21 cellular contexts compared by ENCODE assay signal in genomic region chr10:78577673-78578072, GRCh38.
DNase-seq lines count a peak whose midpoint lies in the region; ATAC-seq and TF ChIP-seq lines count a peak whose summit lies in the region.
"Had no signal": no experiment of that assay in that cellular context is flagged by ENCODE, and none has a peak within 500 bp of the region (broad histone marks: within the 10 kb centered on the region; RNA-seq: fewer than 3 reads in every experiment).

No MANE protein-coding gene starts in this region.

- H3K4me3 ChIP-seq in A673 (ENCODE audit: low read depth, low read length, poor library complexity, severe bottlenecking) = no peak overlapping the region
- H3K4me3 ChIP-seq: body of pancreas had no signal

- no peaks in the 10 kb centered on the region for H3K27me3 ChIP-seq in A673 (replicated peaks; ENCODE audit: insufficient read depth, low read depth, low read length, poor library complexity)
- H3K27me3 ChIP-seq: body of pancreas had no signal

- H3K27ac ChIP-seq in A673 (ENCODE audit: low read depth, low read length, poor library complexity, severe bottlenecking) = no peak overlapping the region
- H3K27ac ChIP-seq: body of pancreas had no signal

- POLR2A ChIA-PET in A673 (lab: Charles Lee; ENCODE audit: low non-redundant PET) = no interaction called here

- H3K36me3 ChIP-seq in A673 (ENCODE audit: insufficient read depth, low read length, poor library complexity, severe bottlenecking) = no peaks in the 10 kb centered on the region

- H3K4me1 ChIP-seq in A673 (ENCODE audit: insufficient read depth, low read length, poor library complexity, severe bottlenecking) = no peaks in the 10 kb centered on the region
- H3K4me1 ChIP-seq: body of pancreas had no signal

- TF ChIP-seq CTCF in A673 (conservative IDR thresholded peaks at IDR 0.05; ENCODE audit: low read depth, low read length) = no peak

- CTCF ChIA-PET in A673 (lab: Charles Lee) = no interaction called here

- BruUV-seq in A673 (replicated peaks; lab: Mats Ljungman, UMichigan) = no TSS peak

- no peaks in the 10 kb centered on the region for H3K9me3 ChIP-seq in A673 (ENCODE audit: low read depth, low read length, poor library complexity, severe bottlenecking)
- H3K9me3 ChIP-seq: body of pancreas had no signal

- no peak for ATAC-seq in GM19395 (IDR thresholded peaks at IDR 0.05; ENCODE audit: unreplicated experiment)
- no peak for ATAC-seq in activated CD4-positive, CD25-positive, alpha-beta regulatory T cell treated with anti-CD3 and anti-CD28 coated beads, Interleukin-2, amount 50 U/mL, for 24 hours
- ATAC-seq: body of pancreas, T-helper 17 cell had no signal

- intact Hi-C loops in A673 (cut with micrococcal nuclease; ENCODE audit: unreplicated experiment) = no loop called here

- DNase-seq in AML-193 (lab: John Stamatoyannopoulos, UW) = peak; percentile 36 to 60
- peak; percentile 95 to 96 for DNase-seq in Kasumi-1 (lab: John Stamatoyannopoulos, UW)
- peak; percentile 83 for DNase-seq in SKM-1 treated with dmso at 0.1 percent for 144 hours (lab: John Stamatoyannopoulos, UW; ENCODE audit: unreplicated experiment)
- peak; percentile 28 for DNase-seq in islet precursor cell
- no peak for DNase-seq in A673 (ENCODE audit: low spot score)
- DNase-seq in NCI-H226 = no peak
- DNase-seq: ACHN; activated CD4-positive, alpha-beta T cell treated with anti-CD3 and anti-CD28 coated beads for 48 hours; activated T-cell treated with anti-CD3 and anti-CD28 coated beads for 4 hours; COR-L47; erythroblast; GF-D8; H7; mammary epithelial cell; NCI-H2081; NCI-H748 treated with DMSO at 0.1 percent for 48 hours; retina; T-helper 17 cell had no signal

Comparison
In these comparisons a context has a peak if more than half of its experiments do, and no peak if none do; other contexts are left out.
1. DNase-seq: peak in AML-193 (2 of 2), Kasumi-1 (2 of 2), SKM-1 treated with dmso at 0.1 percent for 144 hours (single experiment) and islet precursor cell (single experiment); none in A673 (single experiment) and NCI-H226 (single experiment).